ENCODE assay signal across 9 cellular contexts in genomic region chr1:12472798-12473551, GRCh38.
DNase-seq lines count a peak whose midpoint lies in the region; ATAC-seq, FAIRE-seq and TF ChIP-seq lines count a peak whose summit lies in the region.
"Had no signal": no experiment of that assay in that cellular context is flagged by ENCODE, and none has a peak within 500 bp of the region (broad histone marks: within the 10 kb centered on the region; RNA-seq: fewer than 3 reads in every experiment).

No MANE protein-coding gene starts in this region.

- no peak for TF ChIP-seq EP300 in ovary (IDR thresholded peaks at IDR 0.05)

- H3K4me2 ChIP-seq in DND-41 (ENCODE audit: insufficient read depth, low read length), result peak overlapping the region; percentile 49

- H3K4me1 ChIP-seq in DND-41 (ENCODE audit: insufficient read depth, low read length) (peaks cover 86% of the 10 kb centered on the region), foreskin keratinocyte (peaks cover 5% of the 10 kb centered on the region), ovary (ENCODE audit: insufficient read depth) (peaks cover 14% of the 10 kb centered on the region)

- TF ChIP-seq POLR2A in ovary (IDR thresholded peaks at IDR 0.05), result no peak

- peak; percentile 90 for DNase-seq in DND-41
- peak; percentile 31 for DNase-seq in activated CD4-positive, CD25-positive, alpha-beta regulatory T cell treated with anti-CD3 and anti-CD28 coated beads, Interleukin-2, amount 50 U/mL, for 16 hours (ENCODE audit: low read depth, low spot score)
- DNase-seq in central memory CD8-positive, alpha-beta T cell (ENCODE audit: low spot score in 2 of 2), result peak in 1 of 2 donors; percentile 28
- DNase-seq in stimulated activated CD4-positive, alpha-beta T cell treated with anti-CD3 and anti-CD28 coated beads, Interleukin-15, amount 100 ng/mL, for 48 hours (ENCODE audit: low read depth in 2 of 2), result peak; percentile 74 to 79
- no peak for DNase-seq in foreskin keratinocyte
- no peak for DNase-seq in RCC 7860 (ENCODE audit: low spot score)
- no peak for DNase-seq in ovary
- DNase-seq: NCI-H2227 treated with DMSO at 0.1 percent for 48 hours had no signal

- TF ChIP-seq CTCF in DND-41 (IDR thresholded peaks at IDR 0.05; ENCODE audit: borderline replicate concordance, extremely low read depth, low read length, poor library complexity, severe bottlenecking) (peak; percentile 12), foreskin keratinocyte (conservative IDR thresholded peaks at IDR 0.05) (no peak), ovary (IDR thresholded peaks at IDR 0.05) (no peak)

- peak overlapping the region; percentile 66 for H3K4me3 Mint-ChIP-seq in central memory CD8-positive, alpha-beta T cell

- H3K9me3 ChIP-seq in DND-41 (ENCODE audit: insufficient read depth, low read length, severe bottlenecking) (no peaks in the 10 kb centered on the region), ovary (no peaks in the 10 kb centered on the region)

- ATAC-seq in DND-41 (ENCODE audit: insufficient read depth, low read depth) (peak; percentile 83), foreskin keratinocyte (no peak), HG03432 (IDR thresholded peaks at IDR 0.05; ENCODE audit: unreplicated experiment) (no peak)
- peak; percentile 82 for ATAC-seq in central memory CD8-positive, alpha-beta T cell (replicated peaks; ENCODE audit: extremely low read depth, poor library complexity, severe bottlenecking)

- FAIRE-seq in RCC 7860 (lab: Jason Lieb, UNC), result no peak

- peak overlapping the region; percentile 98 for H3K27ac ChIP-seq in DND-41 (ENCODE audit: low read length)
- no peak overlapping the region for H3K27ac ChIP-seq in foreskin keratinocyte
- H3K27ac ChIP-seq in ovary, result peak overlapping the region in 1 of 2 donors; percentile 32

- peaks cover 61% of the 10 kb centered on the region for H3K4me1 Mint-ChIP-seq in central memory CD8-positive, alpha-beta T cell

- H3K36me3 ChIP-seq in DND-41 (ENCODE audit: insufficient read depth, low read length) (0 out of 2 replicates have a peak, but pooled peaks cover 5% of the 10 kb centered on the region), ovary (no peaks in the 10 kb centered on the region)

- no peaks in the 10 kb centered on the region for H3K9me3 Mint-ChIP-seq in central memory CD8-positive, alpha-beta T cell

- WGBS in ovary, 3 donors, result 84 to 92% (median 90%) methylated on average over 12 of the region's 12 CpGs

- H4K20me1 ChIP-seq in DND-41 (ENCODE audit: insufficient read depth, low read length), result no peaks in the 10 kb centered on the region

- H3K27me3 ChIP-seq in DND-41 (ENCODE audit: insufficient read depth, low read length, poor library complexity) (no peaks in the 10 kb centered on the region), foreskin keratinocyte (no peaks in the 10 kb centered on the region), ovary (no peaks in the 10 kb centered on the region)

- H3K9ac ChIP-seq in DND-41 (ENCODE audit: low read depth, low read length), result peak overlapping the region; percentile 63

- peak overlapping the region; percentile 90 for H3K27ac Mint-ChIP-seq in central memory CD8-positive, alpha-beta T cell (ENCODE audit: low read depth)

- H2AFZ ChIP-seq in DND-41 (ENCODE audit: low read depth, low read length), result peak overlapping the region; percentile 45

- no peaks in the 10 kb centered on the region for H3K27me3 Mint-ChIP-seq in central memory CD8-positive, alpha-beta T cell

- no peaks in the 10 kb centered on the region for H3K79me2 ChIP-seq in DND-41 (ENCODE audit: insufficient read depth, low read length)

- peak overlapping the region in 1 of 2 experiments; percentile 29; a peak in 2 of 4 replicates for H3K4me3 ChIP-seq in DND-41 (ENCODE audit: low read depth in 1 of 2, low read length in 2 of 2)
- H3K4me3 ChIP-seq in ovary, result no peak overlapping the region

- peaks cover 2% of the 10 kb centered on the region for H3K36me3 Mint-ChIP-seq in central memory CD8-positive, alpha-beta T cell (ENCODE audit: insufficient read depth)

- intact Hi-C loops in ovary (cut with DNase I), result loop anchor here in 2 of 4 donors (10.0 kb wide), 3 partner anchors 72 to 142 kb away; partner anchors contain the start of gene DHRS3 (in 1 of the 2)

Comparison
In these comparisons a context has a peak if more than half of its experiments do, and no peak if none do; other contexts are left out.
1. ATAC-seq: peak in DND-41 (single experiment) and central memory CD8-positive, alpha-beta T cell (single experiment); none in foreskin keratinocyte (single experiment) and HG03432 (single experiment).
2. DNase-seq: peak in DND-41 (single experiment), activated CD4-positive, CD25-positive, alpha-beta regulatory T cell treated with anti-CD3 and anti-CD28 coated beads, Interleukin-2, amount 50 U/mL, for 16 hours (single experiment) and stimulated activated CD4-positive, alpha-beta T cell treated with anti-CD3 and anti-CD28 coated beads, Interleukin-15, amount 100 ng/mL, for 48 hours (2 of 2); none in foreskin keratinocyte (0 of 2), RCC 7860 (single experiment) and ovary (0 of 5).